ENCODE assay signal across 8 cellular contexts in genomic region chr12:89525824-89526770, GRCh38. TPM values are rescaled to one million over a fixed set of nuclear protein-coding genes. Genes with fewer than 3 reads are reported as not detected.
A peak's percentile ranks its signal among the peaks of the same experiment; 100 is the strongest.
DNase-seq lines count a peak whose midpoint lies in the region; ATAC-seq and TF ChIP-seq lines count a peak whose summit lies in the region.

TSS of gene POC1B (minus strand) at chr12:89526047. CDS start at chr12:89525895, 152 bp downstream.

- peaks cover 20 to 28% of the 10 kb centered on the region in 2 donors for H3K36me3 Mint-ChIP-seq in CD4-positive, alpha-beta memory T cell
- peaks cover 38% of the 10 kb centered on the region for H3K36me3 Mint-ChIP-seq in activated CD4-positive, alpha-beta memory T cell treated with anti-CD3 and anti-CD28 coated beads, Interleukin-2, amount 10 ng/mL, durations not matched to agents 7 days and 5 days (ENCODE audit: low read depth)

- TF ChIP-seq CTCF in HL-60 (IDR thresholded peaks at IDR 0.05; ENCODE audit: insufficient read depth, low read length) = no peak
- TF ChIP-seq CTCF in right lobe of liver (IDR thresholded peaks at IDR 0.05) = no peak

- 1% methylated on average over 18 of the region's 39 CpGs for whole genome bisulfite sequencing in right lobe of liver (ENCODE audit: insufficient coverage, low coverage, low lambda C conversion rate, missing lambda C conversion rate)

- H3K27ac Mint-ChIP-seq in CD4-positive, alpha-beta memory T cell = peak within 1 kb of the TSS; percentile 83 to 96 (median 95)
- peak within 1 kb of the TSS; percentile 94 for H3K27ac Mint-ChIP-seq in activated CD4-positive, alpha-beta memory T cell treated with anti-CD3 and anti-CD28 coated beads, Interleukin-2, amount 10 ng/mL, durations not matched to agents 7 days and 5 days

- no peaks in the 10 kb centered on the region for H3K27me3 ChIP-seq in CD4-positive, alpha-beta memory T cell (ENCODE audit: insufficient read depth, low read length)
- H3K27me3 ChIP-seq in HL-60 (ENCODE audit: insufficient read depth, poor library complexity, severe bottlenecking) (no peaks in the 10 kb centered on the region), right lobe of liver (no peaks in the 10 kb centered on the region)

- peak within 1 kb of the TSS; percentile 95 to 98 (median 98) for H3K4me3 Mint-ChIP-seq in CD4-positive, alpha-beta memory T cell
- peak within 1 kb of the TSS; percentile 90 for H3K4me3 Mint-ChIP-seq in activated CD4-positive, alpha-beta memory T cell treated with anti-CD3 and anti-CD28 coated beads, Interleukin-2, amount 10 ng/mL, durations not matched to agents 7 days and 5 days

- intact Hi-C loops in CD4-positive, alpha-beta memory T cell (cut with micrococcal nuclease) = loop anchor here (1.0 to 10.0 kb wide), 5 partner anchors 174 to 1384 kb away; partner anchors contain the start of genes CEP290, DUSP6 and TMTC3
- intact Hi-C loops in right lobe of liver (cut with DNase I) = loop anchor here in 1 of 2 donors (10.0 kb wide), 1 partner anchor 51 kb away; no protein-coding TSS in a partner anchor

- H3K4me1 ChIP-seq in CD4-positive, alpha-beta memory T cell (ENCODE audit: insufficient read depth, low read length) = peaks cover 42% of the 10 kb centered on the region
- peaks cover 0 to 31% (median 12%) of the 10 kb centered on the region in 4 donors for H3K4me1 ChIP-seq in right lobe of liver

- H3K27me3 Mint-ChIP-seq in CD4-positive, alpha-beta memory T cell = no peaks in the 10 kb centered on the region
- H3K27me3 Mint-ChIP-seq in activated CD4-positive, alpha-beta memory T cell treated with anti-CD3 and anti-CD28 coated beads, Interleukin-2, amount 10 ng/mL, durations not matched to agents 7 days and 5 days = no peaks in the 10 kb centered on the region

- no peaks in the 10 kb centered on the region for H3K9me3 Mint-ChIP-seq in CD4-positive, alpha-beta memory T cell
- H3K9me3 Mint-ChIP-seq in activated CD4-positive, alpha-beta memory T cell treated with anti-CD3 and anti-CD28 coated beads, Interleukin-2, amount 10 ng/mL, durations not matched to agents 7 days and 5 days = no peaks in the 10 kb centered on the region

- peaks cover 6% of the 10 kb centered on the region for H3K36me3 ChIP-seq in CD4-positive, alpha-beta memory T cell (ENCODE audit: insufficient read depth, low read length)
- no peaks in the 10 kb centered on the region for H3K36me3 ChIP-seq in right lobe of liver

- peak within 1 kb of the TSS; percentile 87 for H3K27ac ChIP-seq in CD4-positive, alpha-beta memory T cell (ENCODE audit: low read depth, low read length)
- H3K27ac ChIP-seq in HL-60 (replicated peaks) (peak within 1 kb of the TSS; percentile 92), right lobe of liver (peak within 1 kb of the TSS; percentile 81 to 91 (median 82))

- CTCF ChIA-PET in CD4-positive, alpha-beta memory T cell (lab: Charles Lee; ENCODE audit: partially characterized antibody) = interaction anchor here (0.7 to 12.1 kb wide), 8 partner anchors 56 to 507 kb away, joined by 3 to 185 read pairs (median 5); no protein-coding TSS in a partner anchor
- CTCF ChIA-PET in activated CD4-positive, alpha-beta memory T cell treated with anti-CD3 and anti-CD28 coated beads, Interleukin-2, amount 10 ng/mL, durations not matched to agents 7 days and 5 days (lab: Charles Lee) = interaction anchor here (1.7 to 11.2 kb wide), 7 partner anchors 49 to 508 kb away, joined by 6 to 209 read pairs (median 9); partner anchors contain the start of gene DUSP6

- POLR2A ChIA-PET in CD4-positive, alpha-beta memory T cell (lab: Charles Lee; ENCODE audit: partially characterized antibody) = interaction anchor here (0.7 to 3.6 kb wide), 11 partner anchors 13 to 486 kb away, joined by 3 to 29 read pairs (median 5); partner anchors contain the start of genes ATP2B1 and DUSP6
- POLR2A ChIA-PET in activated CD4-positive, alpha-beta memory T cell treated with anti-CD3 and anti-CD28 coated beads, Interleukin-2, amount 10 ng/mL, durations not matched to agents 7 days and 5 days (lab: Charles Lee) = interaction anchor here (0.6 to 5.0 kb wide), 22 partner anchors 12 to 507 kb away, joined by 3 to 111 read pairs (median 8); partner anchors contain the start of genes ATP2B1 and DUSP6

- H3K4me3 ChIP-seq in CD4-positive, alpha-beta memory T cell (ENCODE audit: low read length in 2 of 2) = peak within 1 kb of the TSS; percentile 72 to 93
- H3K4me3 ChIP-seq in HL-60 (replicated peaks; ENCODE audit: insufficient read depth, low read length) (peak within 1 kb of the TSS; percentile 100), right lobe of liver (peak within 1 kb of the TSS; percentile 87 to 95 (median 89))

- peak; percentile 53 for TF ChIP-seq POLR2A in right lobe of liver (IDR thresholded peaks at IDR 0.05)

- peak; percentile 67 to 75 (median 70) for DNase-seq in CD4-positive, alpha-beta memory T cell
- DNase-seq in HL-60 (ENCODE audit: low read depth in 1 of 2, low spot score in 1 of 2) (peak; percentile 67 to 90), NCI-H82 treated with DMSO at 0.1 percent for 48 hours (lab: John Stamatoyannopoulos, UW; ENCODE audit: unreplicated experiment) (peak; percentile 81), ecto neural progenitor cell (ENCODE audit: low spot score) (peak; percentile 95), right lobe of liver (peak; percentile 83 to 89 (median 86))
- peak; percentile 80 for DNase-seq in activated CD4-positive, alpha-beta memory T cell treated with anti-CD3 and anti-CD28 coated beads, Interleukin-2, amount 10 ng/mL, durations not matched to agents 7 days and 5 days
- peak; percentile 61 to 72 for DNase-seq in stimulated activated CD4-positive, alpha-beta T cell treated with anti-CD3 and anti-CD28 coated beads, Interleukin-4, amount 100 ng/mL, for 4 hours

- H3K4me1 Mint-ChIP-seq in CD4-positive, alpha-beta memory T cell = peaks cover 34 to 59% (median 43%) of the 10 kb centered on the region in 4 donors
- H3K4me1 Mint-ChIP-seq in activated CD4-positive, alpha-beta memory T cell treated with anti-CD3 and anti-CD28 coated beads, Interleukin-2, amount 10 ng/mL, durations not matched to agents 7 days and 5 days = peaks cover 64% of the 10 kb centered on the region

- no peaks in the 10 kb centered on the region for H3K9me3 ChIP-seq in CD4-positive, alpha-beta memory T cell (ENCODE audit: control insufficient read depth in 1 of 2, low read length in 2 of 2)
- H3K9me3 ChIP-seq in right lobe of liver = no peaks in the 10 kb centered on the region

- peak; percentile 59 for ATAC-seq in GM19467 (IDR thresholded peaks at IDR 0.05; ENCODE audit: unreplicated experiment)
- ATAC-seq in right lobe of liver = peak; percentile 77 to 86 (median 84)

RNA-seq across cellular contexts. Expression of gene POC1B, which starts in this region (rescaled TPM):
- 10 to 100 TPM; 19.8 to 21.4 TPM for total RNA-seq in CD4-positive, alpha-beta memory T cell
- 10 to 100 TPM; 28.2 to 46.3 TPM for polyA plus RNA-seq in CD4-positive, alpha-beta memory T cell
- total RNA-seq in activated CD4-positive, alpha-beta memory T cell treated with anti-CD3 and anti-CD28 coated beads, Interleukin-2, amount 10 ng/mL, durations not matched to agents 7 days and 5 days = 10 to 100 TPM; 56.8 to 58.6 TPM
- 10 to 100 TPM in 1 of 6 experiments, 1 to 10 TPM in 5; 5.3 to 14.5 (median 6.9) TPM for total RNA-seq in right lobe of liver

Comparison
In these comparisons a context has a peak if more than half of its experiments do, and no peak if none do; other contexts are left out.
1. Peak in every context shown above with its lines: DNase-seq, ATAC-seq, H3K4me3 ChIP-seq and H3K27ac ChIP-seq.